ENCODE assay signal across 8 cellular contexts in the genomic region with DNA sequence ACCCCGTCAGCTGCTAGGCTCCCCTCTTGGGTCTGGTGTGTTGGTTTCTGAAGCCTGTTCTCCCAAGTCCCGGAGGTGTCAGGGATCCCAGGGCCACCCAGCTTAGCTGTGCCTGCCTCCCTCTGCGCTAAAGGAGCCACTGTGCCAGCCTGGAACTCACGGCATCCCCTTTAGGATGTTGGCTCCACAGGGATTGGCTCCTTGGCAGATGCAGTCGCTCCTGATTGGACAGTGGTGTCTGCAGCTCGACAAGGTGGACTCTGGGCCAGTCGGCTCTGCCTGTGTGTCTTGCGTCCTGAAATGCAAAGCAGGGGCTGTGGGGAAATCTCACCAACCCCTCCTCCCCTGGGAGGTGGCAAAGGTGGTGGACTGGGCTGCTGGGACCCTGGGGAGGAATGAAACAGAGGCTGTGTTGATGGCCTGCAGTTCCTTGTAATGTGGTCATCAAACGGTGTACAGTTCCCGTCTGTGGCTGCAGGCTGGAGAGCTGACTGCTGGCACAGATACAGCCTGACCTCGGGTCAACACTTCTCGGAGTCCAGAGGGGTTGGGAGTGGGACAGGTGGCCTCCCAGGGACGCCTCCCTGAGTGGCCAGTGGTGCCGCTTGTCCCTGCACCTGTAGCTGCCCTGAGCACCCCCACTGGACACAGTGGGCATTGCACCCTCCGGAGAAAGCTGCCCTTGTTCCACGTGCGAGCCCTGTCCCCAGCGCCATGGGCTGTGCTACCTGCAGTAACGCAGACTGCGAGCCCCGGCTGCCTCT. TPM values are rescaled to one million over a fixed set of nuclear protein-coding genes. Genes with fewer than 3 reads are reported as not detected.
DNase-seq lines count a peak whose midpoint lies in the region; ATAC-seq and TF ChIP-seq lines count a peak whose summit lies in the region.

No MANE protein-coding gene starts in this region.

- no peak overlapping the region for H3K23ac ChIP-seq in IMR-90 (ENCODE audit: low read depth, low read length)

- H2BK15ac ChIP-seq in IMR-90 (ENCODE audit: low read depth, low read length), result no peak overlapping the region

- no TSS peak for BruUV-seq in IMR-90 (replicated peaks; lab: Mats Ljungman, UMichigan)

- peak; percentile 43 for TF ChIP-seq RAD21 in IMR-90 (IDR thresholded peaks at IDR 0.05; ENCODE audit: low read length)

- CTCF ChIA-PET in IMR-90 (lab: Yijun Ruan, JAX), result interaction anchor here (0.6 to 1.6 kb wide), 5 partner anchors 9 to 39 kb away, joined by 3 to 5 read pairs (median 4); no protein-coding TSS in a partner anchor

- in situ Hi-C loops in IMR-90 (cut with MboI; ENCODE audit: low sequenced_read_pairs), result no loop called here

- no peaks in the 10 kb centered on the region for H3K79me1 ChIP-seq in IMR-90 (ENCODE audit: low read depth in 1 of 2, low read length in 2 of 2)

- no peak overlapping the region for H3K4ac ChIP-seq in IMR-90 (ENCODE audit: low read depth, low read length)

- H3K9me3 ChIP-seq in CD4-positive, CD25-positive, alpha-beta regulatory T cell (ENCODE audit: control insufficient read depth in 2 of 2, low read length in 2 of 2), result no peaks in the 10 kb centered on the region
- H3K9me3 ChIP-seq in IMR-90 (ENCODE audit: control insufficient read depth, insufficient read depth, low read length), result no peaks in the 10 kb centered on the region
- no peaks in the 10 kb centered on the region for H3K9me3 ChIP-seq in effector memory CD4-positive, alpha-beta T cell (ENCODE audit: control insufficient read depth, low read length)

- DNase-seq in CD4-positive, CD25-positive, alpha-beta regulatory T cell, result peak in 2 of 3 donors; percentile 24 to 31
- DNase-seq in IMR-90 (peak; percentile 9), middle frontal gyrus (ENCODE audit: extremely low spot score, low spot score) (peak; percentile 66), NOMO-1 treated with DMSO at 0.1 percent for 48 hours (lab: John Stamatoyannopoulos, UW; ENCODE audit: unreplicated experiment) (no peak), SIG-M5 treated with dmso at 0.1 percent for 504 hours (lab: John Stamatoyannopoulos, UW; ENCODE audit: unreplicated experiment) (no peak)
- peak; percentile 62 for DNase-seq in activated CD4-positive, alpha-beta T cell treated with anti-CD3 and anti-CD28 coated beads for 48 hours
- peak in 2 of 3 donors; percentile 13 to 16 for DNase-seq in effector memory CD4-positive, alpha-beta T cell

- no peaks in the 10 kb centered on the region for H4K20me1 ChIP-seq in IMR-90 (ENCODE audit: insufficient read depth, low read length)

- peak overlapping the region; percentile 37 for H2AK9ac ChIP-seq in IMR-90 (replicated peaks; ENCODE audit: low read depth, low read length, poor library complexity)

- POLR2A ChIA-PET in IMR-90 (lab: Charles Lee; ENCODE audit: unreplicated experiment), result no interaction called here

- no peak overlapping the region for H2BK5ac ChIP-seq in IMR-90 (ENCODE audit: low read depth, low read length, poor library complexity, severe bottlenecking)

- H3K36me3 Mint-ChIP-seq in CD4-positive, CD25-positive, alpha-beta regulatory T cell, result peaks cover 27% of the 10 kb centered on the region

- H3K27me3 Mint-ChIP-seq in CD4-positive, CD25-positive, alpha-beta regulatory T cell, result no peaks in the 10 kb centered on the region

- H3K9me3 Mint-ChIP-seq in CD4-positive, CD25-positive, alpha-beta regulatory T cell, result no peaks in the 10 kb centered on the region

- dilution Hi-C loops in IMR-90 (cut with HindIII; ENCODE audit: low sequenced_read_pairs, unreplicated experiment), result no loop called here

- peaks cover 82% of the 10 kb centered on the region for H3K4me1 ChIP-seq in CD4-positive, CD25-positive, alpha-beta regulatory T cell (ENCODE audit: control insufficient read depth, insufficient read depth, low read length, poor library complexity, severe bottlenecking)
- H3K4me1 ChIP-seq in IMR-90 (ENCODE audit: control insufficient read depth, insufficient read depth, low read length), result no peaks in the 10 kb centered on the region
- H3K4me1 ChIP-seq in effector memory CD4-positive, alpha-beta T cell (ENCODE audit: control insufficient read depth, insufficient read depth, low read length, poor library complexity, severe bottlenecking), result peaks cover 45% of the 10 kb centered on the region

- H3K4me2 ChIP-seq in IMR-90 (ENCODE audit: low read depth, low read length), result no peak overlapping the region

- no peak for TF ChIP-seq POLR2A in IMR-90 (IDR thresholded peaks at IDR 0.05; ENCODE audit: low read depth, low read length)

- intact Hi-C loops in IMR-90 (cut with micrococcal nuclease), result no loop called here

- peak overlapping the region; percentile 34 for H3K27ac ChIP-seq in CD4-positive, CD25-positive, alpha-beta regulatory T cell (ENCODE audit: insufficient read depth, low read length, poor library complexity, severe bottlenecking)
- H3K27ac ChIP-seq in IMR-90 (ENCODE audit: insufficient read depth, low read length), result no peak overlapping the region
- no peak overlapping the region for H3K27ac ChIP-seq in effector memory CD4-positive, alpha-beta T cell (ENCODE audit: insufficient read depth, low read length, poor library complexity, severe bottlenecking)

- WGBS in IMR-90 (ENCODE audit: extremely low coverage in 2 of 2, insufficient read length in 1 of 2), 2 experiments, result 5% methylated on average over 9 of the region's 21 CpGs; no CpG with 5 or more reads in 1 of the 2 experiments

- no peak overlapping the region for H3K56ac ChIP-seq in IMR-90 (ENCODE audit: extremely low read depth, insufficient read depth, low read length)

- no peak overlapping the region for H3K4me3 Mint-ChIP-seq in CD4-positive, CD25-positive, alpha-beta regulatory T cell

- no peak overlapping the region for H4K8ac ChIP-seq in IMR-90 (ENCODE audit: low read depth in 2 of 2, low read length in 2 of 2)

- peaks cover 4% of the 10 kb centered on the region for H3K9me1 ChIP-seq in IMR-90 (ENCODE audit: insufficient read depth, low read length)

- no peak overlapping the region for H2BK120ac ChIP-seq in IMR-90 (ENCODE audit: low read depth, low read length)

- no peak overlapping the region for H3K18ac ChIP-seq in IMR-90 (ENCODE audit: low read depth, low read length)

- TF ChIP-seq CTCF in IMR-90 (conservative IDR thresholded peaks at IDR 0.05; ENCODE audit: low read depth, low read length), result peak; percentile 52

- peak; percentile 19 to 30 for ATAC-seq in CD4-positive, CD25-positive, alpha-beta regulatory T cell (ENCODE audit: low read depth in 2 of 2)
- ATAC-seq in IMR-90 (ENCODE audit: low read depth) (peak; percentile 92), HG03280 (IDR thresholded peaks at IDR 0.05; ENCODE audit: unreplicated experiment) (no peak)

- H2AK5ac ChIP-seq in IMR-90 (ENCODE audit: low read depth, low read length), result no peak overlapping the region

- no peak overlapping the region for H4K91ac ChIP-seq in IMR-90 (ENCODE audit: insufficient read depth, low read depth, low read length)

- H4K5ac ChIP-seq in IMR-90 (ENCODE audit: low read depth, low read length), result no peak overlapping the region

- no peak overlapping the region for H3K9ac ChIP-seq in IMR-90 (ENCODE audit: low read depth, low read length)

- no peaks in the 10 kb centered on the region for H3K27me3 ChIP-seq in CD4-positive, CD25-positive, alpha-beta regulatory T cell (ENCODE audit: control insufficient read depth, insufficient read depth, low read length)
- no peaks in the 10 kb centered on the region; the same call in 1 of the 2 replicates for H3K27me3 ChIP-seq in IMR-90 (ENCODE audit: control insufficient read depth, insufficient read depth, low read length)
- H3K27me3 ChIP-seq in effector memory CD4-positive, alpha-beta T cell (replicated peaks; ENCODE audit: control insufficient read depth, insufficient read depth, low read length, poor library complexity, severe bottlenecking), result no peaks in the 10 kb centered on the region

- no peak overlapping the region for H2BK20ac ChIP-seq in IMR-90 (ENCODE audit: low read depth, low read length)

- no peak overlapping the region for H3K14ac ChIP-seq in IMR-90 (replicated peaks; ENCODE audit: low read depth, low read length)

- peaks cover 23% of the 10 kb centered on the region for H3K36me3 ChIP-seq in CD4-positive, CD25-positive, alpha-beta regulatory T cell (ENCODE audit: control insufficient read depth, insufficient read depth, low read length)
- H3K36me3 ChIP-seq in IMR-90 (ENCODE audit: control insufficient read depth, insufficient read depth, low read length), result no peaks in the 10 kb centered on the region
- peaks cover 25% of the 10 kb centered on the region for H3K36me3 ChIP-seq in effector memory CD4-positive, alpha-beta T cell (ENCODE audit: control insufficient read depth, insufficient read depth, low read length)

- peaks cover 16 to 89% (median 63%) of the 10 kb centered on the region in 4 donors for H3K4me1 Mint-ChIP-seq in CD4-positive, CD25-positive, alpha-beta regulatory T cell

- H3K4me3 ChIP-seq in CD4-positive, CD25-positive, alpha-beta regulatory T cell (ENCODE audit: low read depth, low read length), result no peak overlapping the region
- H3K4me3 ChIP-seq in IMR-90 (ENCODE audit: insufficient read depth, low read depth, low read length), result no peak overlapping the region
- no peak overlapping the region for H3K4me3 ChIP-seq in effector memory CD4-positive, alpha-beta T cell (ENCODE audit: insufficient read depth, low read depth, low read length, poor library complexity, severe bottlenecking)

- peak overlapping the region; percentile 66 for H2AFZ ChIP-seq in IMR-90 (replicated peaks; ENCODE audit: low read length, poor library complexity)

- H3K27ac Mint-ChIP-seq in CD4-positive, CD25-positive, alpha-beta regulatory T cell, result peak overlapping the region; percentile 25 to 75 (median 57)

TF ChIP-seq in IMR-90, 13 proteins besides CTCF, POLR2A, EP300 and RAD21:
- TF ChIP-seq SMC3 (IDR thresholded peaks at IDR 0.05; ENCODE audit: low read depth, low read length), result no peak

RNA-seq across cellular contexts. Expression of a gene that starts 11.5 kb away (rescaled TPM):
- 244 TPM for total RNA-seq in CD4-positive, CD25-positive, alpha-beta regulatory T cell
- 10 to 100 TPM; 21.2 to 28.6 (median 26.5) TPM for polyA plus RNA-seq in CD4-positive, CD25-positive, alpha-beta regulatory T cell
- 1.1 and 1.3 TPM in 2 replicates for total RNA-seq in IMR-90 (2012; rRNA removed)
- 4.2 and 4.7 TPM in 2 replicates for polyA plus RNA-seq in IMR-90 (2012; rRNA removed)
- 3.1 and 4.9 TPM in 2 replicates for polyA plus RNA-seq in IMR-90 (2012; cell fraction: cytosol; rRNA removed)
- polyA plus RNA-seq in IMR-90 (2012; cell fraction: nucleus; rRNA removed; ENCODE audit: low replicate concordance), result 12.2 and 13.0 TPM in 2 replicates

RNA-seq across cellular contexts. Expression of a gene that starts 41.9 kb away (rescaled TPM):
- 13.2 TPM for total RNA-seq in CD4-positive, CD25-positive, alpha-beta regulatory T cell
- polyA plus RNA-seq in CD4-positive, CD25-positive, alpha-beta regulatory T cell, result 1 to 10 TPM in 1 of 4 donors, under 1 TPM in 3; 0.29 to 1.2 (median 0.74) TPM
- total RNA-seq in IMR-90 (2012; rRNA removed), result 1.4 and 2.0 TPM in 2 replicates
- 5.5 and 5.8 TPM in 2 replicates for polyA plus RNA-seq in IMR-90 (2012; rRNA removed)
- 2.2 and 4.1 TPM in 2 replicates for polyA plus RNA-seq in IMR-90 (2012; cell fraction: cytosol; rRNA removed)
- 20.1 and 40.5 TPM in 2 replicates for polyA plus RNA-seq in IMR-90 (2012; cell fraction: nucleus; rRNA removed; ENCODE audit: low replicate concordance)

Comparison
In these comparisons a context has a peak if more than half of its experiments do, and no peak if none do; other contexts are left out.
1. DNase-seq: peak in CD4-positive, CD25-positive, alpha-beta regulatory T cell (2 of 3), IMR-90 (single experiment), activated CD4-positive, alpha-beta T cell treated with anti-CD3 and anti-CD28 coated beads for 48 hours (single experiment), effector memory CD4-positive, alpha-beta T cell (2 of 3) and middle frontal gyrus (single experiment); none in NOMO-1 treated with DMSO at 0.1 percent for 48 hours (single experiment) and SIG-M5 treated with dmso at 0.1 percent for 504 hours (single experiment).
2. RNA of a gene that starts 11.5 kb away (total RNA-seq): 244 TPM in CD4-positive, CD25-positive, alpha-beta regulatory T cell (single experiment); 1.1 to 1.3 TPM in IMR-90; every median in the first group is over 100 times any median in the second.